In genomic region chr1:234932106-234932505, GRCh38 we compare ENCODE assay signal across 17 cellular contexts.
"Had no signal": no experiment of that assay in that cellular context is flagged by ENCODE, and none has a peak within 500 bp of the region (broad histone marks: within the 10 kb centered on the region; RNA-seq: fewer than 3 reads in every experiment).

No MANE protein-coding gene starts in this region.

- H3K27me3 Mint-ChIP-seq: memory B cell had no signal

- H3K36me3 ChIP-seq: adrenal gland, cardiac muscle cell, ovary, right lobe of liver, SJSA1, thyroid gland, uterus had no signal

- H3K36me3 Mint-ChIP-seq: memory B cell had no signal

- H3K4me3 Mint-ChIP-seq: memory B cell; nephron progenitor cell; T-helper 2 cell treated with Interferon-gamma antibody and Interleukin-4, amounts not matched to agents 5 μg/mL and 100 μg/mL, for 36 hours had no signal

- H3K4me1 ChIP-seq: uterus had no signal

- ATAC-seq: activated CD4-positive, CD25-positive, alpha-beta regulatory T cell treated with anti-CD3 and anti-CD28 coated beads, Interleukin-2, amount 50 U/mL, for 24 hours had no signal

- H2AFZ ChIP-seq: hepatocyte had no signal

- DNase-seq: activated CD4-positive, alpha-beta T cell treated with anti-CD3 and anti-CD28 coated beads, Interleukin-2, amount 50 U/mL, for 48 hours; activated naive CD4-positive, alpha-beta T cell treated with Interleukin-2 at 50 U/mL for 16 hours; left ventricle myocardium superior; nephron progenitor cell; ovary; SW 1271; thyroid gland; uterus had no signal

- H3K9me3 Mint-ChIP-seq: memory B cell; nephron progenitor cell; T-helper 2 cell treated with Interferon-gamma antibody and Interleukin-4, amounts not matched to agents 5 μg/mL and 100 μg/mL, for 36 hours had no signal

- H3K9me3 ChIP-seq: adrenal gland, ovary, right lobe of liver, SJSA1, thyroid gland, uterus had no signal

- H3K4me3 ChIP-seq: adrenal gland, cardiac muscle cell, hepatocyte, ovary, right lobe of liver, SJSA1, smooth muscle cell, thyroid gland, uterus had no signal

- H3K4me2 ChIP-seq: hepatocyte had no signal

- H3K27ac Mint-ChIP-seq: nephron progenitor cell had no signal

- H3K27ac ChIP-seq: cardiac muscle cell, hepatocyte, ovary, SJSA1, uterus had no signal

- H3K27me3 ChIP-seq: adrenal gland, cardiac muscle cell, hepatocyte, ovary, right lobe of liver, SJSA1, thyroid gland, uterus had no signal
